ENCODE assay signal across 36 cellular contexts in the genomic region with DNA sequence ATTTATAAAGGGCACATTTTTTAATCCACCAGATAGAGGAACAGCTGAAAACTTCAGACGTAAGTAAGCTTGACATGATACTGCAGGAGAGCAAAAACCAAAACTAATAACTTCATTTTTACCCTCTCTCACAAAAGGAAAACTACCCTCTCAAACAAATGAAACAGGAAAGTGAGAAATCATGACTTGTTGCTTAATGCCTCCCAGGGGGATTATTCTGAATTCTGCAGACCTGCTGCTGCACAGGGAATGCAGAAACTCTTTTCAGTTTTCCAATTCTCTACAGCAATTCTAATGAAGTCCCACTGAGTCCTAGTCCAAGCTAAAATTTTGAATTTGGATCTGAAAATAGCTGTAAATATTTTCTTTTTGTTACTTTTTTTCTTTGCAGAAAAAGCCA.
DNase-seq lines count a peak whose midpoint lies in the region; ATAC-seq and TF ChIP-seq lines count a peak whose summit lies in the region.
"Had no signal": no experiment of that assay in that cellular context is flagged by ENCODE, and none has a peak within 500 bp of the region (broad histone marks: within the 10 kb centered on the region; RNA-seq: fewer than 3 reads in every experiment).

No MANE protein-coding gene starts in this region.

- H3K9me2 ChIP-seq in Loucy (replicated peaks; ENCODE audit: low read depth, low read length), result no peaks in the 10 kb centered on the region

- H3K4me1 ChIP-seq in ACC112 (ENCODE audit: control insufficient read depth, insufficient read depth, low read length, unreplicated experiment), result peaks cover 26% of the 10 kb centered on the region
- H3K4me1 ChIP-seq in Loucy (ENCODE audit: insufficient read depth, low read length, poor library complexity, severe bottlenecking), result peaks cover 10% of the 10 kb centered on the region
- H3K4me1 ChIP-seq in osteoblast (ENCODE audit: insufficient read depth, low read length), result peaks cover 27% of the 10 kb centered on the region
- H3K4me1 ChIP-seq: breast epithelium, foreskin keratinocyte, heart right ventricle had no signal

- DNase-seq in cardiac fibroblast (ENCODE audit: low read depth in 2 of 2) (peak; percentile 75 to 80), osteoblast (ENCODE audit: insufficient read length, low spot score, missing footprints) (peak; percentile 42), ureter (ENCODE audit: low spot score) (no peak), HK-2 (ENCODE audit: unreplicated experiment) (no peak), WTC11 (ENCODE audit: low spot score) (no peak), NCI-H510A (lab: John Stamatoyannopoulos, UW) (no peak)
- DNase-seq: activated CD4-positive, alpha-beta T cell treated with anti-CD3 and anti-CD28 coated beads for 48 hours; activated effector memory CD4-positive, alpha-beta T cell treated with Interleukin-2 at 50 U/mL for 16 hours; activated T-cell treated with anti-CD3 and anti-CD28 coated beads, Interleukin-2, amount 50 U/mL, for 1 hour; anterior cingulate cortex; DMS153; effector CD8-positive, alpha-beta T cell; foreskin keratinocyte; H9; heart right ventricle; KBM-7; kidney; left ventricle myocardium superior; MG63; NCI-H1105 treated with DMSO at 0.1 percent for 48 hours; NCI-H187 treated with DMSO at 0.1 percent for 48 hours; NCI-H2227 treated with DMSO at 0.1 percent for 48 hours; right cardiac atrium; stimulated activated CD4-positive, alpha-beta T cell treated with anti-CD3 and anti-CD28 coated beads, Interleukin-12 subunit alpha, Interleukin-12 subunit beta, amount 100 ng/mL, for 4 hours; stimulated activated CD4-positive, alpha-beta T cell treated with anti-CD3 and anti-CD28 coated beads, Interleukin-2, amount 100 ng/mL, for 48 hours had no signal

- no peak overlapping the region for H3K4me3 Mint-ChIP-seq in WTC11
- H3K4me3 Mint-ChIP-seq: B cell; H9; T-helper 2 cell treated with Interferon-gamma antibody and Interleukin-4, amounts not matched to agents 5 μg/mL and 100 μg/mL, for 36 hours; type B pancreatic cell had no signal

- H3K79me2 ChIP-seq in ACC112 (ENCODE audit: control insufficient read depth, insufficient read depth, low read length, unreplicated experiment), result no peaks in the 10 kb centered on the region
- H3K79me2 ChIP-seq in Loucy (ENCODE audit: insufficient read depth, low read length), result no peaks in the 10 kb centered on the region
- H3K79me2 ChIP-seq in osteoblast (ENCODE audit: insufficient read depth, low read length), result peaks cover 2% of the 10 kb centered on the region

- H3K4me3 ChIP-seq in ACC112 (ENCODE audit: low read depth, low read length) (peak overlapping the region; percentile 21; the same call in 1 of the 2 replicates), Loucy (ENCODE audit: low read length, poor library complexity, severe bottlenecking) (no peak overlapping the region), cardiac fibroblast (replicated peaks in 1 of 2; ENCODE audit: low read depth in 2 of 2, low read length in 2 of 2) (no peak overlapping the region), osteoblast (ENCODE audit: insufficient read depth, low read length) (no peak overlapping the region)
- H3K4me3 ChIP-seq: breast epithelium, GM12878, heart right ventricle, MG63 had no signal

- H3K27me3 ChIP-seq in ACC112 (ENCODE audit: insufficient read depth, low read length) (no peaks in the 10 kb centered on the region), Loucy (ENCODE audit: insufficient read depth, low read length, poor library complexity, severe bottlenecking) (no peaks in the 10 kb centered on the region), osteoblast (ENCODE audit: insufficient read depth, low read length) (no peaks in the 10 kb centered on the region)
- H3K27me3 ChIP-seq: breast epithelium, foreskin keratinocyte, heart right ventricle, MG63 had no signal

- H3K36me3 ChIP-seq in ACC112 (ENCODE audit: insufficient read depth, low read length), result peaks cover 4% of the 10 kb centered on the region; the same call in 1 of the 2 replicates
- no peaks in the 10 kb centered on the region for H3K36me3 ChIP-seq in Loucy (ENCODE audit: insufficient read depth, low read length)
- H3K36me3 ChIP-seq in osteoblast (ENCODE audit: insufficient read depth, low read length), result peaks cover 32% of the 10 kb centered on the region
- H3K36me3 ChIP-seq: breast epithelium, heart right ventricle, MG63 had no signal

- peaks cover 16% of the 10 kb centered on the region for H3K36me3 Mint-ChIP-seq in WTC11
- H3K36me3 Mint-ChIP-seq: activated naive CD4-positive, alpha-beta T cell treated with anti-CD3 and anti-CD28 coated beads, Interleukin-2, amount 50 U/mL, for 72 hours; type B pancreatic cell had no signal

- H3K9me3 Mint-ChIP-seq in WTC11, result peaks cover 29% of the 10 kb centered on the region
- H3K9me3 Mint-ChIP-seq: activated naive CD4-positive, alpha-beta T cell treated with anti-CD3 and anti-CD28 coated beads, Interleukin-2, amount 50 U/mL, for 72 hours; H9; T-helper 2 cell treated with Interferon-gamma antibody and Interleukin-4, amounts not matched to agents 5 μg/mL and 100 μg/mL, for 36 hours had no signal

- H3K9ac ChIP-seq in Loucy (ENCODE audit: low read depth, low read length, poor library complexity, severe bottlenecking), result no peak overlapping the region

- H3K27ac Mint-ChIP-seq in WTC11, result no peak overlapping the region
- H3K27ac Mint-ChIP-seq: activated naive CD4-positive, alpha-beta T cell treated with anti-CD3 and anti-CD28 coated beads, Interleukin-2, amount 50 U/mL, for 72 hours; B cell; T-helper 2 cell treated with Interferon-gamma antibody and Interleukin-4, amounts not matched to agents 5 μg/mL and 100 μg/mL, for 36 hours; type B pancreatic cell had no signal

- H3K27ac ChIP-seq in ACC112 (ENCODE audit: low read depth, low read length) (peak overlapping the region; percentile 65), osteoblast (ENCODE audit: low read depth, low read length) (peak overlapping the region; percentile 50)
- H3K27ac ChIP-seq: breast epithelium, epithelial cell of prostate, foreskin keratinocyte, heart right ventricle, HL-60 had no signal

- no peaks in the 10 kb centered on the region for H3K9me3 ChIP-seq in Loucy (ENCODE audit: insufficient read depth, low read depth, low read length)
- no peaks in the 10 kb centered on the region for H3K9me3 ChIP-seq in osteoblast (ENCODE audit: low read depth, low read length)
- H3K9me3 ChIP-seq: breast epithelium, MG63 had no signal

- H4K20me1 ChIP-seq in Loucy (ENCODE audit: insufficient read depth, low read length, poor library complexity, severe bottlenecking) (no peaks in the 10 kb centered on the region), osteoblast (ENCODE audit: insufficient read depth, low read length) (no peaks in the 10 kb centered on the region)

- H3K27me3 Mint-ChIP-seq in WTC11 (ENCODE audit: low read depth), result no peaks in the 10 kb centered on the region
- H3K27me3 Mint-ChIP-seq: B cell had no signal

- POLR2A ChIA-PET in WTC11 (lab: Charles Lee), result interaction anchor here (0.6 kb wide), 1 partner anchor 938 kb away, joined by 3 read pairs; no protein-coding TSS in a partner anchor

- H3K4me2 ChIP-seq in Loucy (ENCODE audit: low read depth, low read length, poor library complexity, severe bottlenecking) (peak overlapping the region; percentile 47), osteoblast (ENCODE audit: insufficient read depth, low read length) (peak overlapping the region; percentile 1)

- ATAC-seq in WTC11, result no peak
- ATAC-seq: activated naive CD4-positive, alpha-beta T cell treated with anti-CD3 and anti-CD28 coated beads, Interleukin-2, amount 50 U/mL, for 72 hours; foreskin keratinocyte; GM12878; heart right ventricle; left ventricle myocardium superior; right cardiac atrium; Right ventricle myocardium inferior had no signal

- peaks cover 28% of the 10 kb centered on the region for H3K4me1 Mint-ChIP-seq in WTC11
- H3K4me1 Mint-ChIP-seq: B cell had no signal

- peak overlapping the region; percentile 37 for H2AFZ ChIP-seq in ACC112 (ENCODE audit: low read length, unreplicated experiment)
- no peak overlapping the region for H2AFZ ChIP-seq in Loucy (ENCODE audit: low read length)
- no peak overlapping the region for H2AFZ ChIP-seq in osteoblast (ENCODE audit: low read length)

- CTCF ChIA-PET in WTC11 (lab: Charles Lee), result no interaction called here

- no peaks in the 10 kb centered on the region for H3F3A ChIP-seq in Loucy (ENCODE audit: low read depth)

- TF ChIP-seq CTCF in Loucy (conservative IDR thresholded peaks at IDR 0.05; ENCODE audit: low read length), result no peak
- TF ChIP-seq CTCF in cardiac fibroblast (IDR thresholded peaks at IDR 0.05; ENCODE audit: low read depth, low read length), result no peak
- TF ChIP-seq CTCF in osteoblast (IDR thresholded peaks at IDR 0.05; ENCODE audit: extremely low read depth, low read depth, low read length), result no peak
- no peak for TF ChIP-seq CTCF in WTC11 (IDR thresholded peaks at IDR 0.05)

TF ChIP-seq in WTC11, 78 proteins besides CTCF, POLR2A, EP300 and RAD21 (continues in another document):
- TF ChIP-seq, protein P1, sequence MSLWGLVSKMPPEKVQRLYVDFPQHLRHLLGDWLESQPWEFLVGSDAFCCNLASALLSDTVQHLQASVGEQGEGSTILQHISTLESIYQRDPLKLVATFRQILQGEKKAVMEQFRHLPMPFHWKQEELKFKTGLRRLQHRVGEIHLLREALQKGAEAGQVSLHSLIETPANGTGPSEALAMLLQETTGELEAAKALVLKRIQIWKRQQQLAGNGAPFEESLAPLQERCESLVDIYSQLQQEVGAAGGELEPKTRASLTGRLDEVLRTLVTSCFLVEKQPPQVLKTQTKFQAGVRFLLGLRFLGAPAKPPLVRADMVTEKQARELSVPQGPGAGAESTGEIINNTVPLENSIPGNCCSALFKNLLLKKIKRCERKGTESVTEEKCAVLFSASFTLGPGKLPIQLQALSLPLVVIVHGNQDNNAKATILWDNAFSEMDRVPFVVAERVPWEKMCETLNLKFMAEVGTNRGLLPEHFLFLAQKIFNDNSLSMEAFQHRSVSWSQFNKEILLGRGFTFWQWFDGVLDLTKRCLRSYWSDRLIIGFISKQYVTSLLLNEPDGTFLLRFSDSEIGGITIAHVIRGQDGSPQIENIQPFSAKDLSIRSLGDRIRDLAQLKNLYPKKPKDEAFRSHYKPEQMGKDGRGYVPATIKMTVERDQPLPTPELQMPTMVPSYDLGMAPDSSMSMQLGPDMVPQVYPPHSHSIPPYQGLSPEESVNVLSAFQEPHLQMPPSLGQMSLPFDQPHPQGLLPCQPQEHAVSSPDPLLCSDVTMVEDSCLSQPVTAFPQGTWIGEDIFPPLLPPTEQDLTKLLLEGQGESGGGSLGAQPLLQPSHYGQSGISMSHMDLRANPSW (CRISPR knock-in tag; conservative IDR thresholded peaks at IDR 0.05; ENCODE audit: low read depth), result no peak

Comparison
In these comparisons a context has a peak if more than half of its experiments do, and no peak if none do; other contexts are left out.
1. DNase-seq: peak in cardiac fibroblast (2 of 2) and osteoblast (single experiment); none in ureter (single experiment), HK-2 (single experiment), WTC11 (single experiment) and NCI-H510A (single experiment).